19 cellular contexts compared by ENCODE assay signal in genomic region chr18:50468802-50469201, GRCh38.
"Had no signal": no experiment of that assay in that cellular context is flagged by ENCODE, and none has a peak within 500 bp of the region (broad histone marks: within the 10 kb centered on the region; RNA-seq: fewer than 3 reads in every experiment).

No MANE protein-coding gene starts in this region.

- H3K27ac ChIP-seq: SK-N-MC had no signal

- DNase-seq: activated CD4-positive, alpha-beta memory T cell treated with anti-CD3 and anti-CD28 coated beads for 36 hours; activated CD4-positive, alpha-beta T cell treated with anti-CD3 and anti-CD28 coated beads, Interleukin-2, amount 10 ng/mL, durations not matched to agents 7 days and 5 days; activated CD4-positive, CD25-positive, alpha-beta regulatory T cell; activated CD8-positive, alpha-beta memory T cell treated with anti-CD3 and anti-CD28 coated beads for 24 hours; activated effector memory CD4-positive, alpha-beta T cell treated with anti-CD3 and anti-CD28 coated beads, Interleukin-2, amount 50 U/mL, for 16 hours; activated naive CD4-positive, alpha-beta T cell treated with Interleukin-2 at 50 U/mL for 16 hours; activated naive CD8-positive, alpha-beta T cell treated with anti-CD3 and anti-CD28 coated beads, Interleukin-2, amount 50 U/mL, for 24 hours; activated T-cell treated with anti-CD3 and anti-CD28 coated beads, Interleukin-2, amount 50 U/mL, for 4 hours; amniotic stem cell; NCI-H1048; NCI-H146; NCI-H2081; NCI-H524 treated with DMSO at 0.1 percent for 48 hours; NCI-H748 treated with DMSO at 0.1 percent for 48 hours; RPMI8226; T-cell; T-helper 2 cell; T1000 had no signal

- H3K4me3 ChIP-seq: SK-N-MC had no signal
